Comparison of ENCODE assay signal across 10 cellular contexts in the genomic region with DNA sequence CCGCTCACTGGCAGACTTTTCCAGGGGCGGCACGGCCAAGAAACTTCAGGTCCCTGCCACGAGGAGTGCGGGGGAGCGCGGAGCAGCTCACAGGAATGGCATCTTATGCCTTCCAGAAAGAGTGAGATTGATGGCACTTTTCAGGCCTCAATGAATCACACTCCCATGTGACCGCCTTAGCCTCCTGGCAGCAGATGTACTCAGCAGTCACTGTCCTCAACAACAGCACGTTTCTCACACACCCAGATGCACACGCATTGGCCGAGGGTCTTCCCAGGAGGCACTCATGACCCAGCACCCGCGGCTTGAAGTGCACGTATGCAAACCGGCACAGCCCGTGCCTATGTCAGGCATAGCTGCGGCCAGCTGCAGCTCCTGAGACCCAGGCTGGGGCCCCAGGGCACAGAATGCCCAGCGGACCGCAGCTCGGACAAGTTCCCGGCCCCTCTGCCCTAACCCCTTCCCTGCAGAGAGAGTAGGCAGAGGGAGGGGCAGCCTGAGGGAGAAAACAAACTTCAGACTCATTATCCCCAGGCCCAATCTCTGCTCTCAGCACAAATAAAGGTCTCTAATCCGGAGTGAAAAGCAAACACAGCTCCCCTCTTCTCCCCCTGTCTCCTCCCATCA.
DNase-seq lines count a peak whose midpoint lies in the region; ATAC-seq and TF ChIP-seq lines count a peak whose summit lies in the region.
"Had no signal": no experiment of that assay in that cellular context is flagged by ENCODE, and none has a peak within 500 bp of the region (broad histone marks: within the 10 kb centered on the region; RNA-seq: fewer than 3 reads in every experiment).

No MANE protein-coding gene starts in this region.

- H3K9me3 ChIP-seq in RWPE2 (ENCODE audit: severe bottlenecking) = no peaks in the 10 kb centered on the region
- no peaks in the 10 kb centered on the region for H3K9me3 ChIP-seq in stomach smooth muscle (ENCODE audit: control insufficient read depth in 2 of 2, low read length in 2 of 2)

- peak; percentile 80 for ATAC-seq in RWPE2 (ENCODE audit: low read depth)
- ATAC-seq in GM19324 (IDR thresholded peaks at IDR 0.05; ENCODE audit: low FRiP score, unreplicated experiment) = no peak

- no peaks in the 10 kb centered on the region for H3K27me3 ChIP-seq in RWPE2 (ENCODE audit: insufficient read depth, poor library complexity, severe bottlenecking)
- no peaks in the 10 kb centered on the region for H3K27me3 ChIP-seq in stomach smooth muscle (ENCODE audit: control insufficient read depth in 1 of 2, insufficient read depth in 2 of 2, low read length in 2 of 2)

- H3K4me3 ChIP-seq in HFF-Myc (replicated peaks; ENCODE audit: low read depth, low read length) = no peak overlapping the region
- H3K4me3 ChIP-seq in RWPE2 (ENCODE audit: severe bottlenecking) = no peak overlapping the region
- H3K4me3 ChIP-seq in stomach smooth muscle (ENCODE audit: low read length in 2 of 2) = peak overlapping the region in 1 of 2 donors; percentile 57

- DNase-seq in HFF-Myc (ENCODE audit: extremely low read depth, low read depth) (peak; percentile 69), RWPE2 (ENCODE audit: low spot score) (no peak), glomerular visceral epithelial cell (ENCODE audit: extremely low spot score) (peak; percentile 86), pons (ENCODE audit: low spot score) (no peak), hepatic stellate cell (ENCODE audit: low spot score) (no peak), midbrain (lab: John Stamatoyannopoulos, UW) (no peak)
- DNase-seq: activated CD8-positive, alpha-beta memory T cell treated with anti-CD3 and anti-CD28 coated beads for 24 hours; cortex of kidney had no signal

- TF ChIP-seq CTCF in HFF-Myc (IDR thresholded peaks at IDR 0.05; ENCODE audit: low read depth, low read length, missing control alignments) (no peak), RWPE2 (IDR thresholded peaks at IDR 0.05; ENCODE audit: poor library complexity, severe bottlenecking) (no peak)

- H3K9ac ChIP-seq in stomach smooth muscle (ENCODE audit: low read length in 2 of 2) = peak overlapping the region in 1 of 2 donors; percentile 42

- H3K4me1 ChIP-seq in RWPE2 (ENCODE audit: insufficient read depth, poor library complexity, severe bottlenecking) (no peaks in the 10 kb centered on the region), stomach smooth muscle (ENCODE audit: control insufficient read depth, insufficient read depth, low read length) (peaks cover 30% of the 10 kb centered on the region)

- H3K36me3 ChIP-seq in RWPE2 (ENCODE audit: low read depth) (no peaks in the 10 kb centered on the region), stomach smooth muscle (ENCODE audit: control insufficient read depth in 2 of 2, insufficient read depth in 2 of 2, low read length in 2 of 2) (no peaks in the 10 kb centered on the region)

- H3K27ac ChIP-seq in RWPE2 (ENCODE audit: poor library complexity, severe bottlenecking) = no peak overlapping the region
- peak overlapping the region; percentile 49 for H3K27ac ChIP-seq in stomach smooth muscle (ENCODE audit: low read length)

Comparison
In these comparisons a context has a peak if more than half of its experiments do, and no peak if none do; other contexts are left out.
1. DNase-seq: peak in HFF-Myc (single experiment) and glomerular visceral epithelial cell (single experiment); none in RWPE2 (single experiment), pons (single experiment), hepatic stellate cell (single experiment) and midbrain (single experiment).